ENCODE assay signal across 22 cellular contexts in genomic region chr3:170633573-170633972, GRCh38. TPM values are rescaled to one million over a fixed set of nuclear protein-coding genes. Genes with fewer than 3 reads are reported as not detected.
"Had no signal": no experiment of that assay in that cellular context is flagged by ENCODE, and none has a peak within 500 bp of the region (broad histone marks: within the 10 kb centered on the region; RNA-seq: fewer than 3 reads in every experiment).

No MANE protein-coding gene starts in this region.

- H3K36me3 ChIP-seq: MG63, Peyer's patch, SJCRH30 had no signal

- H3K27ac ChIP-seq: PC-9, Peyer's patch, SJCRH30 had no signal

- H2AFZ ChIP-seq: PC-9 had no signal

- H3K9me3 ChIP-seq: MG63, Peyer's patch, SJCRH30 had no signal

- H3K27me3 ChIP-seq: MG63, Peyer's patch, SJCRH30 had no signal

- H3K4me3 Mint-ChIP-seq: IgD-negative memory B cell had no signal

- H3K4me2 ChIP-seq: PC-9 had no signal

- H3K4me3 ChIP-seq: MG63, PC-9, Peyer's patch, SJCRH30 had no signal

- H3K4me1 ChIP-seq: SJCRH30 had no signal

- DNase-seq: Karpas-422; KBM-7; MG63; NCI-H1092; NCI-H1436; NCI-H1694; NCI-H2029 treated with DMSO at 0.1 percent for 48 hours; NCI-H2171 treated with DMSO at 0.1 percent for 48 hours; NCI-H446 treated with DMSO at 0.1 percent for 48 hours; NCI-H510A treated with DMSO at 0.1 percent for 48 hours; NCI-H526; NCI-H82; NK-92 treated with Interleukin-12 subunit alpha and Interleukin-12 subunit beta, amount 100 ng/mL, for 24 hours; OCI-M1; PC-9; Peyer's patch; SHP77 treated with DMSO at 0.1 percent for 48 hours; SJCRH30 had no signal

- H3K27ac Mint-ChIP-seq: IgD-negative memory B cell had no signal

- ATAC-seq: Right ventricle myocardium inferior, SK-N-SH treated with all-trans-retinoic acid at 6 μM for 48 hours had no signal

- H3K36me3 Mint-ChIP-seq: IgD-negative memory B cell had no signal

RNA-seq across cellular contexts. Expression of gene SLC7A14, which starts 47.7 kb away (rescaled TPM):
- total RNA-seq: HT1080, PC-9, Right ventricle myocardium inferior, SJCRH30 had no signal
- polyA plus RNA-seq: IgD-negative memory B cell had no signal
